ENCODE assay signal across 7 cellular contexts in genomic region chr3:167012691-167013090, GRCh38.
"Had no signal": no experiment of that assay in that cellular context is flagged by ENCODE, and none has a peak within 500 bp of the region (broad histone marks: within the 10 kb centered on the region; RNA-seq: fewer than 3 reads in every experiment).

No MANE protein-coding gene starts in this region.

- FAIRE-seq: HTR-8/SVneo had no signal

- H3K27ac ChIP-seq: HL-60, KMS-11 had no signal

- DNase-seq: Karpas-422, Kasumi-1, KBM-7, KG1 had no signal

- H3K9ac ChIP-seq: KMS-11 had no signal

- H3K4me2 ChIP-seq: KMS-11 had no signal
